In genomic region chr7:26061340-26062239, GRCh38 we compare ENCODE assay signal across 7 cellular contexts.
DNase-seq lines count a peak whose midpoint lies in the region; TF ChIP-seq lines count a peak whose summit lies in the region.

No MANE protein-coding gene starts in this region.

- no peak overlapping the region for H2AFZ ChIP-seq in trophoblast cell (ENCODE audit: insufficient read depth, low read length, poor library complexity)

- no peak overlapping the region for H3K4me3 ChIP-seq in Jurkat, Clone E6-1 (ENCODE audit: low read length)
- H3K4me3 ChIP-seq in fibroblast of villous mesenchyme (ENCODE audit: low read depth, low read length) (no peak overlapping the region), trophoblast cell (ENCODE audit: low read depth, low read length) (no peak overlapping the region), uterus (no peak overlapping the region)

- no peak overlapping the region for H2BK120ac ChIP-seq in trophoblast cell (ENCODE audit: insufficient read depth, low read length, poor library complexity)

- H3K79me2 ChIP-seq in trophoblast cell (ENCODE audit: control insufficient read depth, insufficient read depth, low read length, poor library complexity): no peaks in the 10 kb centered on the region

- WGBS in trophoblast cell (ENCODE audit: extremely low coverage, insufficient coverage, insufficient read length): no CpG with 5 or more reads among the region's 18 CpGs

- H4K12ac ChIP-seq in trophoblast cell (ENCODE audit: low read depth, low read length): no peak overlapping the region

- TF ChIP-seq POLR2A in uterus (IDR thresholded peaks at IDR 0.05): no peak

- no peak overlapping the region for H3K18ac ChIP-seq in trophoblast cell (ENCODE audit: low read length)

- no peak overlapping the region for H2BK5ac ChIP-seq in trophoblast cell (ENCODE audit: low read depth, low read length, poor library complexity)

- no peaks in the 10 kb centered on the region for H3K4me1 ChIP-seq in trophoblast cell (ENCODE audit: control insufficient read depth in 1 of 2, insufficient read depth in 2 of 2, low read length in 2 of 2)
- H3K4me1 ChIP-seq in uterus: no peaks in the 10 kb centered on the region

- TF ChIP-seq CTCF in GM12874 (IDR thresholded peaks at IDR 0.05; ENCODE audit: insufficient read depth, low read depth, low read length) (peak; percentile 77), fibroblast of villous mesenchyme (IDR thresholded peaks at IDR 0.05; ENCODE audit: insufficient read depth, low read depth, low read length) (peak; percentile 94), uterus (IDR thresholded peaks at IDR 0.05) (peak; percentile 51 to 71 (median 56))

- H4K91ac ChIP-seq in trophoblast cell (ENCODE audit: low read depth, low read length): no peak overlapping the region

- peak; percentile 60 for DNase-seq in Jurkat, Clone E6-1 (ENCODE audit: low read depth, low spot score)
- peak; percentile 4 for DNase-seq in OCI-M2 (lab: John Stamatoyannopoulos, UW; ENCODE audit: unreplicated experiment)
- DNase-seq in activated T-cell treated with anti-CD3 and anti-CD28 coated beads, Interleukin-2, amount 50 U/mL, for 1 hour: peak; percentile 70
- DNase-seq in fibroblast of villous mesenchyme (ENCODE audit: low read depth): peak; percentile 41
- peak; percentile 89 to 99 for DNase-seq in trophoblast cell
- peak; percentile 47 to 49 for DNase-seq in uterus

- no peaks in the 10 kb centered on the region for H3K79me1 ChIP-seq in trophoblast cell (ENCODE audit: low read length)

- intact Hi-C loops in uterus (cut with DNase I; ENCODE audit: low total_unique reads): loop anchor here (10.0 kb wide), 1 partner anchor 167 kb away; no protein-coding TSS in a partner anchor

- H3K14ac ChIP-seq in trophoblast cell (ENCODE audit: low read length): no peak overlapping the region

- H3K4ac ChIP-seq in trophoblast cell (ENCODE audit: low read depth, low read length): no peak overlapping the region

- H3K36me3 ChIP-seq in trophoblast cell (ENCODE audit: control insufficient read depth in 1 of 2, insufficient read depth in 2 of 2, low read length in 2 of 2): no peaks in the 10 kb centered on the region
- no peaks in the 10 kb centered on the region for H3K36me3 ChIP-seq in uterus

- no peak overlapping the region for H3K4me2 ChIP-seq in trophoblast cell (ENCODE audit: low read length)

- no peak overlapping the region for H4K8ac ChIP-seq in trophoblast cell (ENCODE audit: low read depth, low read length)

- H3K27ac ChIP-seq in trophoblast cell (ENCODE audit: low read depth, low read length): no peak overlapping the region
- no peak overlapping the region for H3K27ac ChIP-seq in uterus

- no peak overlapping the region for H3K9ac ChIP-seq in trophoblast cell (ENCODE audit: low read length)

- H2AK5ac ChIP-seq in trophoblast cell (ENCODE audit: low read length): no peak overlapping the region

- no peak overlapping the region for H2BK12ac ChIP-seq in trophoblast cell (ENCODE audit: low read length)

- no peak overlapping the region for H3K23ac ChIP-seq in trophoblast cell (ENCODE audit: low read length)

- no peaks in the 10 kb centered on the region for H3K9me3 ChIP-seq in trophoblast cell (ENCODE audit: insufficient read depth, low read depth, low read length)
- H3K9me3 ChIP-seq in uterus: no peaks in the 10 kb centered on the region

- H3K27me3 ChIP-seq in trophoblast cell (ENCODE audit: insufficient read depth, low read length) (no peaks in the 10 kb centered on the region), uterus (no peaks in the 10 kb centered on the region)

Comparison
In these comparisons a context has a peak if more than half of its experiments do, and no peak if none do; other contexts are left out.
1. DNase-seq: peak in every context shown above with its lines; median percentile 94 in trophoblast cell; 70 in activated T-cell treated with anti-CD3 and anti-CD28 coated beads, Interleukin-2, amount 50 U/mL, for 1 hour; 60 in Jurkat, Clone E6-1; 48 in uterus; 41 in fibroblast of villous mesenchyme; 4 in OCI-M2.